1 cellular context compared by ENCODE assay signal in the genomic region with DNA sequence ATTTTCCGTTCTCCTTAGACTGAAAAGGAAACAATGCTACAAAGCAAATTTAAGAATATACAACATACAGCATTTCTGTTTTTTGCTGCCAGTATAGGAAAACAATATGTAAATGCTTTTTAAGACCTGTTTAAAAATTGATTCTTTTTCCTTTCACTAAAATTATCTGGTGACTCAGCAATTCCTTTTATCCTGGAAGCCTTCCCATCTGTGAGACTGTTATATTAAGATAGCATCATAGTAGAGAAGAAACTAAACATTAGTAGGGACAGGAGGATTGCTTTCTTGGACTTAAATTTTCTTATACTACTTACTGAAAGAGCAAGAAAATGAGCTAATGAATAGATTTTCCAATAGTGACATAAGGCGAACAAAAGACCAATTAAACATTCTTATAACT.
A peak's percentile ranks its signal among the peaks of the same experiment; 100 is the strongest.
TF ChIP-seq lines count a peak whose summit lies in the region.

No MANE protein-coding gene starts in this region.

TF ChIP-seq in HepG2, 621 proteins besides CTCF, POLR2A, EP300 and RAD21 (continued from another document):
- TF ChIP-seq HBP1 (CRISPR knock-in tag; IDR thresholded peaks at IDR 0.05; ENCODE audit: low read depth) (no peak), ATF7-NPFF (CRISPR knock-in tag; IDR thresholded peaks at IDR 0.05; ENCODE audit: low read depth) (no peak), ZNF550 (CRISPR knock-in tag; IDR thresholded peaks at IDR 0.05; ENCODE audit: borderline replicate concordance) (no peak), ZSCAN22 (CRISPR knock-in tag; IDR thresholded peaks at IDR 0.05) (no peak), MAFK (conservative IDR thresholded peaks at IDR 0.05 in 1 of 2, IDR thresholded peaks at IDR 0.05 in 1 of 2; ENCODE audit: low read length in 2 of 2) (peak; percentile 77 to 86), YY1 (IDR thresholded peaks at IDR 0.05; ENCODE audit: insufficient read depth, insufficient replicate concordance, low read depth, low read length) (no peak)
